In the genomic region with DNA sequence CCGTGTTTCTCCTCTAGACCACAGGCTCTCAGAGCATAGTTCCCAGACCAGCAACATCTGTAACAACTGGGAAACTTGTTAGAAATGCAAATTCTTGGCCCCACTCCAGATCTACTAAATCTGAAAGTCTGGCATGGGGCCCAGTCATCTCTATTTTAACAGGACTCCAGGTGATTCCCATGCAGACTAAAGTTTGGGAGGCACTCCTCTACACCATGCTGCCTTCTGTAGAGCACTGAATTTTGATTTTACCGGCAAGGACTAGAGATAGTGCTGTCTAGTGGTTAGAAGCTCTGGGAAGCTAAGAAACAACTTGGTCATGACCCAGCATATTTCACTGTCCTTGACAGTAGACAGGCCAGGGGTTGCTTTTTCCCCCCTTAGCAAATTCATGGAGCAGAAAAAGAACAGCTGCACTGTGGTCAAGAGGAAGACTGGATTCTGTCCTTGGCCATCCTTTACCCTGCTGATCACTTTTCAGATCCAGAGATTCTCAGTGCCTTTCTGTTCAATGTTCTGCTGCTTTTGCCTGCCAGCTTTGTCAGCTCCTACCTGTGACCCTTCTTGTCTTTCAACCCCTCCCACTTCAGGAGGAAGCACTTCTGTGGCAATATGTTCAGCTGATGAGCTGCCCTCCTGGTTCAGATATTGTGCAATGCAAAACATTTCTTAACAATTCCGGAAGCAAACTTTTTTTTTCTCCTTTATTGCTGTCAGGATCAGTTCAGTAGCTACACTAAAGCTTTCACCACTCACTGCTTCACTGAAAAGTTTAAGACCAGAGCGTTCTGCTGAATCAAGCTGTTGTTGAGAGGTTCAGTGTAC, we compare ENCODE assay signal across 1 cellular context.
TF ChIP-seq lines count a peak whose summit lies in the region.

No MANE protein-coding gene starts in this region.

TF ChIP-seq in HepG2, 621 proteins besides CTCF, POLR2A, EP300 and RAD21 (continued from another document and continues in another):
- no peak for TF ChIP-seq ARID2 (CRISPR knock-in tag; IDR thresholded peaks at IDR 0.05; ENCODE audit: borderline replicate concordance)
- peak; percentile 87 for TF ChIP-seq POGZ (CRISPR knock-in tag; IDR thresholded peaks at IDR 0.05)
- TF ChIP-seq BCL3 (CRISPR knock-in tag; IDR thresholded peaks at IDR 0.05): no peak
- TF ChIP-seq, protein P1, sequence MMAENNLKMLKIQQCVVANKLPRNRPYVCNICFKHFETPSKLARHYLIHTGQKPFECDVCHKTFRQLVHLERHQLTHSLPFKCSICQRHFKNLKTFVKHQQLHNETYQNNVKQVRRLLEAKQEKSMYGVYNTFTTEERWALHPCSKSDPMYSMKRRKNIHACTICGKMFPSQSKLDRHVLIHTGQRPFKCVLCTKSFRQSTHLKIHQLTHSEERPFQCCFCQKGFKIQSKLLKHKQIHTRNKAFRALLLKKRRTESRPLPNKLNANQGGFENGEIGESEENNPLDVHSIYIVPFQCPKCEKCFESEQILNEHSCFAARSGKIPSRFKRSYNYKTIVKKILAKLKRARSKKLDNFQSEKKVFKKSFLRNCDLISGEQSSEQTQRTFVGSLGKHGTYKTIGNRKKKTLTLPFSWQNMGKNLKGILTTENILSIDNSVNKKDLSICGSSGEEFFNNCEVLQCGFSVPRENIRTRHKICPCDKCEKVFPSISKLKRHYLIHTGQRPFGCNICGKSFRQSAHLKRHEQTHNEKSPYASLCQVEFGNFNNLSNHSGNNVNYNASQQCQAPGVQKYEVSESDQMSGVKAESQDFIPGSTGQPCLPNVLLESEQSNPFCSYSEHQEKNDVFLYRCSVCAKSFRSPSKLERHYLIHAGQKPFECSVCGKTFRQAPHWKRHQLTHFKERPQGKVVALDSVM (CRISPR knock-in tag; IDR thresholded peaks at IDR 0.05): no peak
- TF ChIP-seq ZNF501 (CRISPR knock-in tag; IDR thresholded peaks at IDR 0.05): peak; percentile 83
- no peak; the same call in 1 of the 2 replicates for TF ChIP-seq ZNF430 (CRISPR knock-in tag; IDR thresholded peaks at IDR 0.05)
- TF ChIP-seq, protein P2, sequence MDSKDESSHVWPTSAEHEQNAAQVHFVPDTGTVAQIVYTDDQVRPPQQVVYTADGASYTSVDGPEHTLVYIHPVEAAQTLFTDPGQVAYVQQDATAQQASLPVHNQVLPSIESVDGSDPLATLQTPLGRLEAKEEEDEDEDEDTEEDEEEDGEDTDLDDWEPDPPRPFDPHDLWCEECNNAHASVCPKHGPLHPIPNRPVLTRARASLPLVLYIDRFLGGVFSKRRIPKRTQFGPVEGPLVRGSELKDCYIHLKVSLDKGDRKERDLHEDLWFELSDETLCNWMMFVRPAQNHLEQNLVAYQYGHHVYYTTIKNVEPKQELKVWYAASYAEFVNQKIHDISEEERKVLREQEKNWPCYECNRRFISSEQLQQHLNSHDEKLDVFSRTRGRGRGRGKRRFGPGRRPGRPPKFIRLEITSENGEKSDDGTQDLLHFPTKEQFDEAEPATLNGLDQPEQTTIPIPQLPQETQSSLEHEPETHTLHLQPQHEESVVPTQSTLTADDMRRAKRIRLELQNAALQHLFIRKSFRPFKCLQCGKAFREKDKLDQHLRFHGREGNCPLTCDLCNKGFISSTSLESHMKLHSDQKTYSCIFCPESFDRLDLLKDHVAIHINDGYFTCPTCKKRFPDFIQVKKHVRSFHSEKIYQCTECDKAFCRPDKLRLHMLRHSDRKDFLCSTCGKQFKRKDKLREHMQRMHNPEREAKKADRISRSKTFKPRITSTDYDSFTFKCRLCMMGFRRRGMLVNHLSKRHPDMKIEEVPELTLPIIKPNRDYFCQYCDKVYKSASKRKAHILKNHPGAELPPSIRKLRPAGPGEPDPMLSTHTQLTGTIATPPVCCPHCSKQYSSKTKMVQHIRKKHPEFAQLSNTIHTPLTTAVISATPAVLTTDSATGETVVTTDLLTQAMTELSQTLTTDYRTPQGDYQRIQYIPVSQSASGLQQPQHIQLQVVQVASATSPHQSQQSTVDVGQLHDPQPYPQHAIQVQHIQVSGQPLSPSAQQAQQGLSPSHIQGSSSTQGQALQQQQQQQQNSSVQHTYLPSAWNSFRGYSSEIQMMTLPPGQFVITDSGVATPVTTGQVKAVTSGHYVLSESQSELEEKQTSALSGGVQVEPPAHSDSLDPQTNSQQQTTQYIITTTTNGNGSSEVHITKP (CRISPR knock-in tag; IDR thresholded peaks at IDR 0.05; ENCODE audit: low read depth): no peak
- TF ChIP-seq TBX2 (CRISPR knock-in tag; IDR thresholded peaks at IDR 0.05; ENCODE audit: borderline replicate concordance): peak; percentile 70
- TF ChIP-seq, protein P3, sequence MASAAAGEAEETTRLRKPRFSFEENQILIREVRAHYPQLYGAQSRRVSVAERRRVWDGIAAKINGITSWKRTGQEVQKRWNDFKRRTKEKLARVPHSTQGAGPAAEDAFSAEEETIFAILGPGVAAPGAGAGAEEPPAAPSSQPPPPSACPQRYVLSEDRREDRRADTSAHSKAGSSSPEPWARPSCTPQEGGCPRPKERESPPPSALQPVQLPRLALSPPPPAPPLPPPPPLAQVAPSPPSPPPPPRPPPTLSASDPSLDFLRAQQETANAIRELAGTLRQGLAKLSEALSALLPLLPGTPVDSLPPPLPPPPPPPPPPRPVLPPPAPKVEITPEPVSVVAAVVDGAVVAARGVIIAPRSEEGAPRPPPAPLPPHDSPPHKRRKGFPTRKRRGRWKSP (CRISPR knock-in tag; IDR thresholded peaks at IDR 0.05): peak; percentile 34; the same call in 1 of the 2 replicates
- TF ChIP-seq, protein P4, sequence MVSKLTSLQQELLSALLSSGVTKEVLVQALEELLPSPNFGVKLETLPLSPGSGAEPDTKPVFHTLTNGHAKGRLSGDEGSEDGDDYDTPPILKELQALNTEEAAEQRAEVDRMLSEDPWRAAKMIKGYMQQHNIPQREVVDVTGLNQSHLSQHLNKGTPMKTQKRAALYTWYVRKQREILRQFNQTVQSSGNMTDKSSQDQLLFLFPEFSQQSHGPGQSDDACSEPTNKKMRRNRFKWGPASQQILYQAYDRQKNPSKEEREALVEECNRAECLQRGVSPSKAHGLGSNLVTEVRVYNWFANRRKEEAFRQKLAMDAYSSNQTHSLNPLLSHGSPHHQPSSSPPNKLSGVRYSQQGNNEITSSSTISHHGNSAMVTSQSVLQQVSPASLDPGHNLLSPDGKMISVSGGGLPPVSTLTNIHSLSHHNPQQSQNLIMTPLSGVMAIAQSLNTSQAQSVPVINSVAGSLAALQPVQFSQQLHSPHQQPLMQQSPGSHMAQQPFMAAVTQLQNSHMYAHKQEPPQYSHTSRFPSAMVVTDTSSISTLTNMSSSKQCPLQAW (CRISPR knock-in tag; IDR thresholded peaks at IDR 0.05): peak; percentile 60; the same call in 1 of the 2 replicates
- TF ChIP-seq RARG (CRISPR knock-in tag; IDR thresholded peaks at IDR 0.05; ENCODE audit: low read depth): no peak
- peak; percentile 66 for TF ChIP-seq TBL1XR1 (IDR thresholded peaks at IDR 0.05; ENCODE audit: borderline replicate concordance, low read length, partially characterized antibody)
- TF ChIP-seq HIC2 (CRISPR knock-in tag; IDR thresholded peaks at IDR 0.05; ENCODE audit: low read depth): no peak
- peak; percentile 68; the same call in 1 of the 2 replicates for TF ChIP-seq ZNF205 (CRISPR knock-in tag; IDR thresholded peaks at IDR 0.05)
- peak; percentile 51; the same call in 1 of the 2 replicates for TF ChIP-seq TCF7 (IDR thresholded peaks at IDR 0.05; ENCODE audit: low read depth)
- no peak for TF ChIP-seq ZNF30 (CRISPR knock-in tag; IDR thresholded peaks at IDR 0.05)
- TF ChIP-seq TRIM24 (CRISPR knock-in tag; IDR thresholded peaks at IDR 0.05): peak; percentile 99
- TF ChIP-seq ZNF691 (CRISPR knock-in tag; IDR thresholded peaks at IDR 0.05; ENCODE audit: borderline replicate concordance, low read depth): no peak
- TF ChIP-seq RNF2 (conservative IDR thresholded peaks at IDR 0.05; ENCODE audit: low read depth): no peak
- TF ChIP-seq, protein P5, sequence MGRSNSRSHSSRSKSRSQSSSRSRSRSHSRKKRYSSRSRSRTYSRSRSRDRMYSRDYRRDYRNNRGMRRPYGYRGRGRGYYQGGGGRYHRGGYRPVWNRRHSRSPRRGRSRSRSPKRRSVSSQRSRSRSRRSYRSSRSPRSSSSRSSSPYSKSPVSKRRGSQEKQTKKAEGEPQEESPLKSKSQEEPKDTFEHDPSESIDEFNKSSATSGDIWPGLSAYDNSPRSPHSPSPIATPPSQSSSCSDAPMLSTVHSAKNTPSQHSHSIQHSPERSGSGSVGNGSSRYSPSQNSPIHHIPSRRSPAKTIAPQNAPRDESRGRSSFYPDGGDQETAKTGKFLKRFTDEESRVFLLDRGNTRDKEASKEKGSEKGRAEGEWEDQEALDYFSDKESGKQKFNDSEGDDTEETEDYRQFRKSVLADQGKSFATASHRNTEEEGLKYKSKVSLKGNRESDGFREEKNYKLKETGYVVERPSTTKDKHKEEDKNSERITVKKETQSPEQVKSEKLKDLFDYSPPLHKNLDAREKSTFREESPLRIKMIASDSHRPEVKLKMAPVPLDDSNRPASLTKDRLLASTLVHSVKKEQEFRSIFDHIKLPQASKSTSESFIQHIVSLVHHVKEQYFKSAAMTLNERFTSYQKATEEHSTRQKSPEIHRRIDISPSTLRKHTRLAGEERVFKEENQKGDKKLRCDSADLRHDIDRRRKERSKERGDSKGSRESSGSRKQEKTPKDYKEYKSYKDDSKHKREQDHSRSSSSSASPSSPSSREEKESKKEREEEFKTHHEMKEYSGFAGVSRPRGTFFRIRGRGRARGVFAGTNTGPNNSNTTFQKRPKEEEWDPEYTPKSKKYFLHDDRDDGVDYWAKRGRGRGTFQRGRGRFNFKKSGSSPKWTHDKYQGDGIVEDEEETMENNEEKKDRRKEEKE (IDR thresholded peaks at IDR 0.05): no peak
- TF ChIP-seq ZNF572 (CRISPR knock-in tag; IDR thresholded peaks at IDR 0.05): no peak
- no peak for TF ChIP-seq ZNF639 (CRISPR knock-in tag; conservative IDR thresholded peaks at IDR 0.05)
- no peak for TF ChIP-seq ATM (IDR thresholded peaks at IDR 0.05; ENCODE audit: borderline replicate concordance)
- peak; percentile 54; the same call in 1 of the 2 replicates for TF ChIP-seq HHEX (CRISPR knock-in tag; IDR thresholded peaks at IDR 0.05)
- TF ChIP-seq CEBPG (CRISPR knock-in tag; IDR thresholded peaks at IDR 0.05): peak; percentile 99
- peak; percentile 75 for TF ChIP-seq BCL6 (CRISPR knock-in tag; IDR thresholded peaks at IDR 0.05)
- TF ChIP-seq ZNF788 (CRISPR knock-in tag; IDR thresholded peaks at IDR 0.05; ENCODE audit: borderline replicate concordance): no peak
- TF ChIP-seq, protein P6, sequence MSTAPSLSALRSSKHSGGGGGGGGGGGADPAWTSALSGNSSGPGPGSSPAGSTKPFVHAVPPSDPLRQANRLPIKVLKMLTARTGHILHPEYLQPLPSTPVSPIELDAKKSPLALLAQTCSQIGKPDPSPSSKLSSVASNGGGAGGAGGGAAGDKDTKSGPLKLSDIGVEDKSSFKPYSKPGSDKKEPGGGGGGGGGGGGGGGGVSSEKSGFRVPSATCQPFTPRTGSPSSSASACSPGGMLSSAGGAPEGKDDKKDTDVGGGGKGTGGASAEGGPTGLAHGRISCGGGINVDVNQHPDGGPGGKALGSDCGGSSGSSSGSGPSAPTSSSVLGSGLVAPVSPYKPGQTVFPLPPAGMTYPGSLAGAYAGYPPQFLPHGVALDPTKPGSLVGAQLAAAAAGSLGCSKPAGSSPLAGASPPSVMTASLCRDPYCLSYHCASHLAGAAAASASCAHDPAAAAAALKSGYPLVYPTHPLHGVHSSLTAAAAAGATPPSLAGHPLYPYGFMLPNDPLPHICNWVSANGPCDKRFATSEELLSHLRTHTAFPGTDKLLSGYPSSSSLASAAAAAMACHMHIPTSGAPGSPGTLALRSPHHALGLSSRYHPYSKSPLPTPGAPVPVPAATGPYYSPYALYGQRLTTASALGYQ (CRISPR knock-in tag; IDR thresholded peaks at IDR 0.05): peak; percentile 74; the same call in 1 of the 2 replicates
- no peak; the same call in 1 of the 2 replicates for TF ChIP-seq CHD4 (IDR thresholded peaks at IDR 0.05; ENCODE audit: borderline replicate concordance, low read length)
- 0 out of 2 replicates have a peak, but pooled peaks have one; percentile 7 for TF ChIP-seq REPIN1 (CRISPR knock-in tag; IDR thresholded peaks at IDR 0.05; ENCODE audit: borderline replicate concordance, low read depth)
- TF ChIP-seq NCOA2 (CRISPR knock-in tag; IDR thresholded peaks at IDR 0.05): peak; percentile 78
